9 cellular contexts compared by ENCODE assay signal in the genomic region with DNA sequence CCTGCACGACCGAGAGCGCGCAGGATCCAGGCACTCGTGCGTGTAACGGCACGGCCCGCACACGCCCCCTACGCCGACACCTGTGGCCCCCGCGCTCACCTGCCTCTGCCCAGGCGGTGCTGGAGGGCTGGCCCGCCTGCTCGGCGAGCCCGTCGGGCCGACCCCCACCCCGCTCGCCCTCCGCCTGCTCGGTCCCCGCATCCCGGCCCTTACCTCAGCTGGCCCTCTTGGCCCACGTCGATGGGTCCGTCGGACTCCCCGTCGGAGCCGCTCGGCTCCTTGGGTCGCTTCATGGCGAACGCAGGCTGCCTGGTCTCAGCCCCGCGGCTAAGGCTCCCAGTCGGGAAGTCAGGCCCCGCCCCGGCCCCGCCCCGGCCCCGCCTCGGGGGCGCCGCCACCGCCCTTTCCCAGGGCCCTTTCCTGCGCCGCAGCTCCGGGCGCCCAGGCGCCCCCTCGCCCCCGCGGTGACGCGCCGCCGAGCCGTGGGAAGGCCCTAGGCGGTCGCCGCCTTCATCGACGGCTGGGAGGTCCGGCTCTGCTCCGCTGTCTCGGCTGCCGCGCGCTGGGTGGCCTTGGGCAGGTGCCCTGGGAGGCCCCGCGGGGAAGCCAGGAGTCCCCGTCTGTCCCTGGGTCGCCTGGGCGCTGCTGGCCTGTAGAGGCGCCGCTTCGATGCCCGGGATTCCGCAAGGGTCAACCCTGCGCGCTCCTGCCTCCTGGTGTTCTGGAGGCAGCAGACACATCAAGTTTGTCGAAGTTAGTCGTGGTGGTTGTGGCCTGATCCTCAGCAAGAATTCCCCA. TPM values are rescaled to one million over a fixed set of nuclear protein-coding genes. Genes with fewer than 3 reads are reported as not detected.
DNase-seq lines count a peak whose midpoint lies in the region; ATAC-seq and TF ChIP-seq lines count a peak whose summit lies in the region.
"Had no signal": no experiment of that assay in that cellular context is flagged by ENCODE, and none has a peak within 500 bp of the region (broad histone marks: within the 10 kb centered on the region; RNA-seq: fewer than 3 reads in every experiment).

A gene (minus strand): TSS at position 311 of the 798 bp plus-strand sequence. CDS start 18 bp downstream, at position 293.

- intact Hi-C loops in Right ventricle myocardium inferior (cut with DNase I), result loop anchor here (2.0 kb wide), 1 partner anchor 15 kb away; no protein-coding TSS in a partner anchor
- intact Hi-C loops in prostate gland (cut with DNase I), result no loop called here

- H3K27ac ChIP-seq in Peyer's patch (peak within 1 kb of the TSS in 3 of 4 donors; percentile 46 to 66 (median 55)), prostate gland (peak within 1 kb of the TSS; percentile 59 to 65)
- H3K27ac ChIP-seq: parathyroid adenoma had no signal

- H3K9me3 ChIP-seq in Peyer's patch (no peaks in the 10 kb centered on the region), prostate gland (no peaks in the 10 kb centered on the region)

- peak; percentile 35 for TF ChIP-seq CTCF in AG04449 (IDR thresholded peaks at IDR 0.05; ENCODE audit: insufficient read depth, low read length, missing control alignments)
- peak in 2 of 6 experiments; percentile 26 to 39 for TF ChIP-seq CTCF in Peyer's patch (IDR thresholded peaks at IDR 0.05)
- peak in 2 of 4 experiments; percentile 19 to 27 for TF ChIP-seq CTCF in prostate gland (IDR thresholded peaks at IDR 0.05)

- H3K4me3 ChIP-seq in AG04449 (ENCODE audit: low read depth, low read length) (peak within 1 kb of the TSS; percentile 33), Peyer's patch (peak within 1 kb of the TSS; percentile 32 to 56 (median 53)), prostate gland (peak within 1 kb of the TSS; percentile 30 to 36)

- H3K4me1 ChIP-seq in Peyer's patch (peaks cover 0 to 6% (median 2%) of the 10 kb centered on the region in 4 donors), prostate gland (replicated peaks) (no peaks in the 10 kb centered on the region)
- H3K4me1 ChIP-seq: parathyroid adenoma had no signal

- H3K36me3 ChIP-seq in Peyer's patch (no peaks in the 10 kb centered on the region), prostate gland (no peaks in the 10 kb centered on the region)

- no peak for DNase-seq in AG04449 (ENCODE audit: low read depth, low spot score)
- peak; percentile 46 to 79 (median 70) for DNase-seq in Peyer's patch
- peak; percentile 61 for DNase-seq in activated T-helper 9 cell treated with anti-CD3 and anti-CD28 coated beads, Interleukin-2, amount 50 U/mL, for 16 hours (ENCODE audit: low read depth)
- DNase-seq in Right ventricle myocardium inferior (ENCODE audit: missing footprints), result peak; percentile 88
- no peak for DNase-seq in prostate gland (ENCODE audit: low spot score)
- DNase-seq in ureter (ENCODE audit: low spot score), result peak; percentile 65

- POLR2A ChIA-PET in AG04449 (lab: Yijun Ruan, JAX), result no interaction called here

- 18% methylated on average over 57 of the region's 88 CpGs for WGBS in prostate gland

- TF ChIP-seq POLR2A in Peyer's patch (IDR thresholded peaks at IDR 0.05), result no peak
- no peak for TF ChIP-seq POLR2A in prostate gland (IDR thresholded peaks at IDR 0.05)

- no peaks in the 10 kb centered on the region for H3K27me3 ChIP-seq in Peyer's patch
- no peaks in the 10 kb centered on the region for H3K27me3 ChIP-seq in prostate gland (replicated peaks; ENCODE audit: insufficient read depth)

- CTCF ChIA-PET in AG04449 (lab: Yijun Ruan, JAX), result interaction anchor here (0.8 to 6.1 kb wide), 5 partner anchors 8 to 33 kb away, joined by 3 to 44 read pairs (median 19); no protein-coding TSS in a partner anchor

- ATAC-seq in HG02588 (IDR thresholded peaks at IDR 0.05; ENCODE audit: unreplicated experiment), result peak; percentile 55
- ATAC-seq in Right ventricle myocardium inferior, result peak; percentile 89
- no peak for ATAC-seq in HG02678 (IDR thresholded peaks at IDR 0.05; ENCODE audit: unreplicated experiment)

RNA-seq across cellular contexts. Expression of the gene that starts here (rescaled TPM):
- total RNA-seq in Peyer's patch (1 to 10 TPM in 2 of 4 donors, under 1 TPM in 1, not detected in 1; 0.95 to 5.8 (median 1.5) TPM), Right ventricle myocardium inferior (19.8 TPM), prostate gland (10 to 100 TPM in 1 of 2 donors, 1 to 10 TPM in 1; 2.6 to 51.9 TPM), ureter (8.2 TPM)

Comparison
In these comparisons a context has a peak if more than half of its experiments do, and no peak if none do; other contexts are left out.
1. DNase-seq: peak in Peyer's patch (3 of 3), activated T-helper 9 cell treated with anti-CD3 and anti-CD28 coated beads, Interleukin-2, amount 50 U/mL, for 16 hours (single experiment), Right ventricle myocardium inferior (single experiment) and ureter (single experiment); none in AG04449 (single experiment) and prostate gland (single experiment).
2. Peak in every context shown above with its lines, with median percentiles within 50 percentile points of each other: H3K4me3 ChIP-seq.